9 cellular contexts compared by ENCODE assay signal in the genomic region with DNA sequence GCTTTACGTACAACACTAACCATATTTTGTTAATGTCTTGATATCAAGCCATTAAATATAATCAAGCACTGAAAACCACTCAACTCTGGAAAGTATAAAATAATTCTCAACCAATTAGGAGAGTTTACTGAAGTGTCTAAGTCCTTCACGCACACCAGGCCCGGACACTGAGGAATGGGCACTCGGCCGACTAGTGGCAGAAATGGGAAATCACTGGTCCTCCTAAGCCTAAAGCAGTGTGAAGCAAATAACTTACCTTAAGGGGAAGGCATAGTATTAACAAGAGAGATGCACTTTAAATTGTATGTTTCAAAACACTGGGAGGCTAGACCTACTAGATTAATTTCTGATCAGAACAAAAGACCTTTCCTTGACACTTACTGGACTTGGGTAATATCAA. TPM values are rescaled to one million over a fixed set of nuclear protein-coding genes. Genes with fewer than 3 reads are reported as not detected.
DNase-seq lines count a peak whose midpoint lies in the region; ATAC-seq and TF ChIP-seq lines count a peak whose summit lies in the region.
"Had no signal": no experiment of that assay in that cellular context is flagged by ENCODE, and none has a peak within 500 bp of the region (broad histone marks: within the 10 kb centered on the region; RNA-seq: fewer than 3 reads in every experiment).

No MANE protein-coding gene starts in this region.

- TF ChIP-seq CTCF in A673 (conservative IDR thresholded peaks at IDR 0.05; ENCODE audit: low read depth, low read length): peak; percentile 44; the same call in 1 of the 2 replicates
- TF ChIP-seq CTCF in GM13976 (IDR thresholded peaks at IDR 0.05; ENCODE audit: borderline replicate concordance, control extremely low read depth, extremely low read depth, insufficient read depth, missing control alignments): peak; percentile 59
- TF ChIP-seq CTCF in WTC11 (IDR thresholded peaks at IDR 0.05): peak; percentile 51; the same call in 1 of the 2 replicates

- DNase-seq in A673 (ENCODE audit: low spot score) (no peak), GM13976 (ENCODE audit: low spot score) (peak; percentile 34), WTC11 (ENCODE audit: low spot score) (peak; percentile 54), inferior parietal cortex (ENCODE audit: extremely low spot score) (peak; percentile 43), COR-L47 (lab: John Stamatoyannopoulos, UW) (no peak), sciatic nerve (ENCODE audit: low spot score) (no peak), NCI-H1930 (lab: John Stamatoyannopoulos, UW) (no peak)
- DNase-seq in activated T-helper 2 cell treated with anti-CD3 and anti-CD28 coated beads, Interferon-gamma antibody, Interleukin-2, Interleukin-4, amounts not matched to agents 10 μg/mL and 5 μg/mL and 100 μg/mL, durations not matched to agents 14 hours and 24 hours and 36 hours (ENCODE audit: low spot score): no peak
- DNase-seq: activated CD8-positive, alpha-beta memory T cell treated with anti-CD3 and anti-CD28 coated beads for 24 hours had no signal

- in situ Hi-C loops in GM13976 (cut with MboI; ENCODE audit: low sequenced_read_pairs, unreplicated experiment): no loop called here

- H3K9me3 ChIP-seq in A673 (ENCODE audit: low read depth, low read length, poor library complexity, severe bottlenecking): peaks cover 20% of the 10 kb centered on the region

- H3K4me3 Mint-ChIP-seq in WTC11: no peak overlapping the region
- H3K4me3 Mint-ChIP-seq in activated T-helper 2 cell treated with anti-CD3 and anti-CD28 coated beads, Interferon-gamma antibody, Interleukin-2, Interleukin-4, amounts not matched to agents 10 μg/mL and 5 μg/mL and 100 μg/mL, durations not matched to agents 14 hours and 24 hours and 36 hours (ENCODE audit: low read depth): no peak overlapping the region

- H3K36me3 Mint-ChIP-seq in WTC11: peaks cover 28% of the 10 kb centered on the region
- H3K36me3 Mint-ChIP-seq in activated T-helper 2 cell treated with anti-CD3 and anti-CD28 coated beads, Interferon-gamma antibody, Interleukin-2, Interleukin-4, amounts not matched to agents 10 μg/mL and 5 μg/mL and 100 μg/mL, durations not matched to agents 14 hours and 24 hours and 36 hours (ENCODE audit: low read depth): peaks cover 9% of the 10 kb centered on the region

- no peak overlapping the region for H3K27ac Mint-ChIP-seq in WTC11
- H3K27ac Mint-ChIP-seq in activated T-helper 2 cell treated with anti-CD3 and anti-CD28 coated beads, Interferon-gamma antibody, Interleukin-2, Interleukin-4, amounts not matched to agents 10 μg/mL and 5 μg/mL and 100 μg/mL, durations not matched to agents 14 hours and 24 hours and 36 hours: no peak overlapping the region

- no peaks in the 10 kb centered on the region for H3K36me3 ChIP-seq in A673 (ENCODE audit: insufficient read depth, low read length, poor library complexity, severe bottlenecking)

- H3K27me3 Mint-ChIP-seq in WTC11 (ENCODE audit: low read depth): no peaks in the 10 kb centered on the region
- H3K27me3 Mint-ChIP-seq in activated T-helper 2 cell treated with anti-CD3 and anti-CD28 coated beads, Interferon-gamma antibody, Interleukin-2, Interleukin-4, amounts not matched to agents 10 μg/mL and 5 μg/mL and 100 μg/mL, durations not matched to agents 14 hours and 24 hours and 36 hours (ENCODE audit: low read depth): no peaks in the 10 kb centered on the region

- no TSS peak for BruUV-seq in A673 (replicated peaks; lab: Mats Ljungman, UMichigan)

- H3K4me1 Mint-ChIP-seq in WTC11: peaks cover 11% of the 10 kb centered on the region
- H3K4me1 Mint-ChIP-seq in activated T-helper 2 cell treated with anti-CD3 and anti-CD28 coated beads, Interferon-gamma antibody, Interleukin-2, Interleukin-4, amounts not matched to agents 10 μg/mL and 5 μg/mL and 100 μg/mL, durations not matched to agents 14 hours and 24 hours and 36 hours (ENCODE audit: low read depth): peaks cover 16% of the 10 kb centered on the region

- intact Hi-C loops in A673 (cut with micrococcal nuclease; ENCODE audit: unreplicated experiment): no loop called here
- intact Hi-C loops in sciatic nerve (cut with DNase I): no loop called here
- intact Hi-C loops in activated T-helper 2 cell treated with anti-CD3 and anti-CD28 coated beads, Interferon-gamma antibody, Interleukin-2, Interleukin-4, amounts not matched to agents 10 μg/mL and 5 μg/mL and 100 μg/mL, durations not matched to agents 14 hours and 24 hours and 36 hours (cut with micrococcal nuclease): no loop called here

- no peaks in the 10 kb centered on the region for H3K4me1 ChIP-seq in A673 (ENCODE audit: insufficient read depth, low read length, poor library complexity, severe bottlenecking)

- H3K4me3 ChIP-seq in A673 (ENCODE audit: low read depth, low read length, poor library complexity, severe bottlenecking): no peak overlapping the region

- POLR2A ChIA-PET in A673 (lab: Charles Lee; ENCODE audit: low non-redundant PET): no interaction called here
- POLR2A ChIA-PET in WTC11 (lab: Charles Lee): no interaction called here

- peak; percentile 96 for ATAC-seq in WTC11
- ATAC-seq in sciatic nerve: no peak

- H3K27ac ChIP-seq in A673 (ENCODE audit: low read depth, low read length, poor library complexity, severe bottlenecking): no peak overlapping the region

- peaks cover 11% of the 10 kb centered on the region for H3K9me3 Mint-ChIP-seq in WTC11
- H3K9me3 Mint-ChIP-seq in activated T-helper 2 cell treated with anti-CD3 and anti-CD28 coated beads, Interferon-gamma antibody, Interleukin-2, Interleukin-4, amounts not matched to agents 10 μg/mL and 5 μg/mL and 100 μg/mL, durations not matched to agents 14 hours and 24 hours and 36 hours: no peaks in the 10 kb centered on the region

- no peaks in the 10 kb centered on the region for H3K27me3 ChIP-seq in A673 (replicated peaks; ENCODE audit: insufficient read depth, low read depth, low read length, poor library complexity)

- CTCF ChIA-PET in A673 (lab: Charles Lee): no interaction called here
- CTCF ChIA-PET in WTC11 (lab: Charles Lee): interaction anchor here (0.7 to 1.3 kb wide), 6 partner anchors 23 to 521 kb away, joined by 3 to 4 read pairs (median 3); no protein-coding TSS in a partner anchor

TF ChIP-seq in WTC11, 78 proteins besides CTCF, POLR2A, EP300 and RAD21:
- TF ChIP-seq HMGA2 (CRISPR knock-in tag; IDR thresholded peaks at IDR 0.05): no peak
- peak; percentile 28; the same call in 1 of the 2 replicates for TF ChIP-seq TEAD1 (CRISPR knock-in tag; IDR thresholded peaks at IDR 0.05)
- no peak for TF ChIP-seq SOX15 (CRISPR knock-in tag; IDR thresholded peaks at IDR 0.05)
- TF ChIP-seq, protein P1, sequence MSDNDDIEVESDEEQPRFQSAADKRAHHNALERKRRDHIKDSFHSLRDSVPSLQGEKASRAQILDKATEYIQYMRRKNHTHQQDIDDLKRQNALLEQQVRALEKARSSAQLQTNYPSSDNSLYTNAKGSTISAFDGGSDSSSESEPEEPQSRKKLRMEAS (CRISPR knock-in tag; IDR thresholded peaks at IDR 0.05): no peak

RNA-seq across cellular contexts. Expression of a gene that starts 45.7 kb away (rescaled TPM):
- 15.6 and 18.6 TPM in 2 replicates for total RNA-seq in A673 (2021)
- 17.4 to 20.2 TPM (median 19.5 TPM) in 3 replicates for total RNA-seq in WTC11 (2021)
- 15.1 TPM for total RNA-seq in sciatic nerve
- total RNA-seq in activated T-helper 2 cell treated with anti-CD3 and anti-CD28 coated beads, Interferon-gamma antibody, Interleukin-2, Interleukin-4, amounts not matched to agents 10 μg/mL and 5 μg/mL and 100 μg/mL, durations not matched to agents 14 hours and 24 hours and 36 hours: 30.3 and 33.8 TPM in 2 replicates

RNA-seq across cellular contexts. Expression of a gene that starts 45.9 kb away (rescaled TPM):
- 31.4 and 37.8 TPM in 2 replicates for total RNA-seq in A673 (2021)
- total RNA-seq in WTC11 (2021): 45.4 to 59.8 TPM (median 58.2 TPM) in 3 replicates
- total RNA-seq in sciatic nerve: 37.2 TPM
- 54.0 and 54.3 TPM in 2 replicates for total RNA-seq in activated T-helper 2 cell treated with anti-CD3 and anti-CD28 coated beads, Interferon-gamma antibody, Interleukin-2, Interleukin-4, amounts not matched to agents 10 μg/mL and 5 μg/mL and 100 μg/mL, durations not matched to agents 14 hours and 24 hours and 36 hours

Comparison
In these comparisons a context has a peak if more than half of its experiments do, and no peak if none do; other contexts are left out.
1. DNase-seq: peak in GM13976 (single experiment), WTC11 (single experiment) and inferior parietal cortex (single experiment); none in A673 (single experiment), COR-L47 (single experiment), sciatic nerve (single experiment), NCI-H1930 (0 of 2) and activated T-helper 2 cell treated with anti-CD3 and anti-CD28 coated beads, Interferon-gamma antibody, Interleukin-2, Interleukin-4, amounts not matched to agents 10 μg/mL and 5 μg/mL and 100 μg/mL, durations not matched to agents 14 hours and 24 hours and 36 hours (single experiment).
2. Peak in every context shown above with its lines, with median percentiles within 50 percentile points of each other: CTCF ChIP-seq.